ENCODE assay signal across 1 cellular context in the genomic region with DNA sequence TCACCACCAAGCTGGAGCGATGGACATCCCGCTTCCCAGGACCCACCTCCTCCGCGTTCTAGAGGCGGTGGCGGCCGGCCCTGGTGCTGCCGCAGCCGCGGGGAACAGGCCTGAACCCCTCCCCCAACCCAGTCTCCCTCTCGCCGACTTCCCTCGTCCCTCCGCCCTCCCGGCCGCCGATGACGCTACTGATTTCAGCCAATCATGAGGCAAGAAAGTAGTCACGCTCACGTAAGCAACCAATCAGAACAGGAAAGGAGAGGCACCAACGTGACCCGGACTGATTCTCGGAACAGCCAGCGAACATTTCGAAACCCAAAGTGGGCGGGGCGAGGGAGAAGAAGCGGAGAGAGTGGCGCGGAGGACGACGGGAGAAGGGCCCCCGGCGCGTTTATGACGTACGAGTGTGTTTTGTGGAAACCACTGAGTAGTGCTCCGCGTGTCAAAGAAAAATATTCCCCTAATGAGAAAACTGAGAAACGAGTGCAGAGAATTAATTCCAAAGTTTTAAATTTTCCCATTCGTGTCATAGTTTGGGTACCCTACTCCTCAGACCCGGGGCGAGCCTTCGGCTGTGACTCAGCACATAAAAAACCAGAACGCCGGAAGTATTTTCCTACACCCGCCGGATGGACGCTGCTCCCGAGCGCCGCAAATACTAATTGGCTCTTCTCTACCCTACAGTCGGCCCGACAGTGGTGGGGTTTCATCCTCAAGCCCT.
A peak's percentile ranks its signal among the peaks of the same experiment; 100 is the strongest.
TF ChIP-seq lines count a peak whose summit lies in the region.

A gene with protein sequence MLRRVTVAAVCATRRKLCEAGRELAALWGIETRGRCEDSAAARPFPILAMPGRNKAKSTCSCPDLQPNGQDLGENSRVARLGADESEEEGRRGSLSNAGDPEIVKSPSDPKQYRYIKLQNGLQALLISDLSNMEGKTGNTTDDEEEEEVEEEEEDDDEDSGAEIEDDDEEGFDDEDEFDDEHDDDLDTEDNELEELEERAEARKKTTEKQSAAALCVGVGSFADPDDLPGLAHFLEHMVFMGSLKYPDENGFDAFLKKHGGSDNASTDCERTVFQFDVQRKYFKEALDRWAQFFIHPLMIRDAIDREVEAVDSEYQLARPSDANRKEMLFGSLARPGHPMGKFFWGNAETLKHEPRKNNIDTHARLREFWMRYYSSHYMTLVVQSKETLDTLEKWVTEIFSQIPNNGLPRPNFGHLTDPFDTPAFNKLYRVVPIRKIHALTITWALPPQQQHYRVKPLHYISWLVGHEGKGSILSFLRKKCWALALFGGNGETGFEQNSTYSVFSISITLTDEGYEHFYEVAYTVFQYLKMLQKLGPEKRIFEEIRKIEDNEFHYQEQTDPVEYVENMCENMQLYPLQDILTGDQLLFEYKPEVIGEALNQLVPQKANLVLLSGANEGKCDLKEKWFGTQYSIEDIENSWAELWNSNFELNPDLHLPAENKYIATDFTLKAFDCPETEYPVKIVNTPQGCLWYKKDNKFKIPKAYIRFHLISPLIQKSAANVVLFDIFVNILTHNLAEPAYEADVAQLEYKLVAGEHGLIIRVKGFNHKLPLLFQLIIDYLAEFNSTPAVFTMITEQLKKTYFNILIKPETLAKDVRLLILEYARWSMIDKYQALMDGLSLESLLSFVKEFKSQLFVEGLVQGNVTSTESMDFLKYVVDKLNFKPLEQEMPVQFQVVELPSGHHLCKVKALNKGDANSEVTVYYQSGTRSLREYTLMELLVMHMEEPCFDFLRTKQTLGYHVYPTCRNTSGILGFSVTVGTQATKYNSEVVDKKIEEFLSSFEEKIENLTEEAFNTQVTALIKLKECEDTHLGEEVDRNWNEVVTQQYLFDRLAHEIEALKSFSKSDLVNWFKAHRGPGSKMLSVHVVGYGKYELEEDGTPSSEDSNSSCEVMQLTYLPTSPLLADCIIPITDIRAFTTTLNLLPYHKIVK (minus strand): TSS at position 112 of the 721 bp plus-strand sequence. CDS start 112 bp downstream, outside the sequence.

TF ChIP-seq in K562, 482 proteins besides CTCF, POLR2A, EP300 and RAD21 (continued from another document and continues in another):
- TF ChIP-seq, protein P1, sequence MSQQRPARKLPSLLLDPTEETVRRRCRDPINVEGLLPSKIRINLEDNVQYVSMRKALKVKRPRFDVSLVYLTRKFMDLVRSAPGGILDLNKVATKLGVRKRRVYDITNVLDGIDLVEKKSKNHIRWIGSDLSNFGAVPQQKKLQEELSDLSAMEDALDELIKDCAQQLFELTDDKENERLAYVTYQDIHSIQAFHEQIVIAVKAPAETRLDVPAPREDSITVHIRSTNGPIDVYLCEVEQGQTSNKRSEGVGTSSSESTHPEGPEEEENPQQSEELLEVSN (IDR thresholded peaks at IDR 0.05; ENCODE audit: borderline replicate concordance in 1 of 2, extremely low read depth in 1 of 2, insufficient read depth in 1 of 2, insufficient read length in 1 of 2, low read depth in 1 of 2, low read length in 1 of 2, poor library complexity in 1 of 2, severe bottlenecking in 1 of 2) = peak in 1 of 2 experiments; percentile 55
- TF ChIP-seq CEBPZ (IDR thresholded peaks at IDR 0.05; ENCODE audit: borderline replicate concordance, low read depth, low read length) (no peak), TCF7L2 (IDR thresholded peaks at IDR 0.05; ENCODE audit: low read depth, low read length) (no peak), ZEB2 (IDR thresholded peaks at IDR 0.05) (no peak), KHSRP (IDR thresholded peaks at IDR 0.05) (peak; percentile 79), NCOA6 (IDR thresholded peaks at IDR 0.05) (no peak), ZNF174 (CRISPR knock-in tag; IDR thresholded peaks at IDR 0.05) (no peak; the same call in 1 of the 2 replicates), ZBED1 (IDR thresholded peaks at IDR 0.05) (peak; percentile 10; the same call in 1 of the 2 replicates), PTRF (tag; IDR thresholded peaks at IDR 0.05) (no peak), BCOR (IDR thresholded peaks at IDR 0.05) (peak; percentile 82), SMAD4 (CRISPR knock-in tag; conservative IDR thresholded peaks at IDR 0.05) (peak; percentile 41), FOXJ2 (tag; IDR thresholded peaks at IDR 0.05) (peak; percentile 71; the same call in 1 of the 2 replicates), CREB5 (CRISPR knock-in tag; IDR thresholded peaks at IDR 0.05) (no peak), ZC3H11A (IDR thresholded peaks at IDR 0.05; ENCODE audit: low read depth, low read length) (no peak), ASH1L (IDR thresholded peaks at IDR 0.05; ENCODE audit: borderline replicate concordance, low read depth, partially characterized antibody) (peak; percentile 90), NFIX (CRISPR knock-in tag; IDR thresholded peaks at IDR 0.05; ENCODE audit: low read depth) (no peak), CEBPB (tag; IDR thresholded peaks at IDR 0.05) (peak; percentile 99), CBX1 (IDR thresholded peaks at IDR 0.05; ENCODE audit: low read depth) (peak; percentile 33), BACH1 (tag; IDR thresholded peaks at IDR 0.05) (peak; percentile 99), ZNF589 (CRISPR knock-in tag; IDR thresholded peaks at IDR 0.05; ENCODE audit: low read depth) (peak; percentile 72; the same call in 1 of the 2 replicates), ZFP91 (CRISPR knock-in tag; IDR thresholded peaks at IDR 0.05) (no peak; the same call in 1 of the 2 replicates), HDAC2 (IDR thresholded peaks at IDR 0.05) (peak; percentile 13; the same call in 1 of the 2 replicates), RERE (CRISPR knock-in tag; IDR thresholded peaks at IDR 0.05; ENCODE audit: borderline replicate concordance) (no peak), ETV1 (tag; conservative IDR thresholded peaks at IDR 0.05; ENCODE audit: low read depth) (peak; percentile 91), ZNF449 (CRISPR knock-in tag; IDR thresholded peaks at IDR 0.05) (peak; percentile 58; the same call in 1 of the 2 replicates), MBD2 (IDR thresholded peaks at IDR 0.05; ENCODE audit: borderline replicate concordance, low read depth) (peak; percentile 93), HMGN3 (IDR thresholded peaks at IDR 0.05; ENCODE audit: borderline replicate concordance, extremely low read depth, insufficient read length, low read depth, low read length) (peak; percentile 74), GMEB1 (CRISPR knock-in tag; IDR thresholded peaks at IDR 0.05) (peak; percentile 55), CXXC5 (CRISPR knock-in tag; IDR thresholded peaks at IDR 0.05) (peak; percentile 84)
- TF ChIP-seq, protein P2, sequence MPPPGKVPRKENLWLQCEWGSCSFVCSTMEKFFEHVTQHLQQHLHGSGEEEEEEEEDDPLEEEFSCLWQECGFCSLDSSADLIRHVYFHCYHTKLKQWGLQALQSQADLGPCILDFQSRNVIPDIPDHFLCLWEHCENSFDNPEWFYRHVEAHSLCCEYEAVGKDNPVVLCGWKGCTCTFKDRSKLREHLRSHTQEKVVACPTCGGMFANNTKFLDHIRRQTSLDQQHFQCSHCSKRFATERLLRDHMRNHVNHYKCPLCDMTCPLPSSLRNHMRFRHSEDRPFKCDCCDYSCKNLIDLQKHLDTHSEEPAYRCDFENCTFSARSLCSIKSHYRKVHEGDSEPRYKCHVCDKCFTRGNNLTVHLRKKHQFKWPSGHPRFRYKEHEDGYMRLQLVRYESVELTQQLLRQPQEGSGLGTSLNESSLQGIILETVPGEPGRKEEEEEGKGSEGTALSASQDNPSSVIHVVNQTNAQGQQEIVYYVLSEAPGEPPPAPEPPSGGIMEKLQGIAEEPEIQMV (tag; conservative IDR thresholded peaks at IDR 0.05; ENCODE audit: low read depth) = no peak
